34 cellular contexts compared by ENCODE assay signal in the genomic region with DNA sequence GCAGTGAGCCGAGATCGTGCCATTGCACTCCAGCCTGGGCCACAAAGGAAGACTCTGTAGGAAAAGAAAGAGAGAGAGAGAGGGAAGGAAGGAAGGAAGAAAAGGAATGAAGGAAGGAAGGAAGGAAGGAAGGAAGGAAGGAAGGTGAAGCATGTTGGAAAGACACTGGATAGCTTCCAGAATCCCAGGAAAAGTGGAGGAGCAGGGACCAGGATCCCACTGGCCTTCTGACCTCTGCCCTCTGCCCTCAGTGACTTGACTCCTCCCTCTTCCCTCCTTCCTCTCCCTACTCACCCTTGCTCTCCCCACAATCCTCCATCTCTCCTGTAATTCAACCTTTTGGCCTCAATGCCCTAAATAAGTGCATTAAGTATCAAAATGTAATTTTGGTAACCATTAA. TPM values are rescaled to one million over a fixed set of nuclear protein-coding genes. Genes with fewer than 3 reads are reported as not detected.
"Had no signal": no experiment of that assay in that cellular context is flagged by ENCODE, and none has a peak within 500 bp of the region (broad histone marks: within the 10 kb centered on the region; RNA-seq: fewer than 3 reads in every experiment).

No MANE protein-coding gene starts in this region.

- ATAC-seq: activated CD4-positive, alpha-beta T cell treated with anti-CD3 and anti-CD28 coated beads for 36 hours; activated CD4-positive, CD25-positive, alpha-beta regulatory T cell treated with anti-CD3 and anti-CD28 coated beads, Interleukin-2, amount 50 U/mL, for 24 hours; activated CD8-positive, alpha-beta T cell treated with anti-CD3 and anti-CD28 coated beads, Interleukin-2, amount 10 ng/mL, durations not matched to agents 7 days and 5 days; activated naive CD4-positive, alpha-beta T cell treated with anti-CD3 and anti-CD28 coated beads, Interleukin-2, amount 50 U/mL, for 72 hours; body of pancreas; PC-3; SK-N-SH treated with all-trans-retinoic acid at 6 μM for 48 hours; T-cell; WTC11 had no signal

- H3K36me3 ChIP-seq: adrenal gland, breast epithelium, MG63, Peyer's patch, SJSA1 had no signal

- H3K27me3 ChIP-seq: adrenal gland, body of pancreas, breast epithelium, MG63, Peyer's patch, SJSA1 had no signal

- H3K27me3 Mint-ChIP-seq: T-cell had no signal

- H3K27ac Mint-ChIP-seq: activated CD4-positive, alpha-beta T cell treated with anti-CD3 and anti-CD28 coated beads for 36 hours; activated CD4-positive, alpha-beta T cell treated with anti-CD3 and anti-CD28 coated beads, Interleukin-2, amount 10 ng/mL, durations not matched to agents 7 days and 5 days; activated CD8-positive, alpha-beta T cell treated with anti-CD3 and anti-CD28 coated beads, Interleukin-2, amount 10 ng/mL, durations not matched to agents 7 days and 5 days; activated T-cell treated with anti-CD3 and anti-CD28 coated beads, Interleukin-2, amount 50 U/mL, for 24 hours; activated T-helper 2 cell treated with anti-CD3 and anti-CD28 coated beads, Interferon-gamma antibody, Interleukin-2, Interleukin-4, amounts not matched to agents 10 μg/mL and 5 μg/mL and 100 μg/mL, durations not matched to agents 14 hours and 24 hours and 36 hours; T-cell; T-helper 2 cell treated with Interferon-gamma antibody and Interleukin-4, amounts not matched to agents 5 μg/mL and 100 μg/mL, for 36 hours; WTC11 had no signal

- H3K4me3 ChIP-seq: adrenal gland, body of pancreas, breast epithelium, MG63, Peyer's patch, SJSA1 had no signal

- DNase-seq: activated CD4-positive, alpha-beta T cell treated with anti-CD3 and anti-CD28 coated beads, Interleukin-2, amount 10 ng/mL, durations not matched to agents 7 days and 5 days; activated CD4-positive, alpha-beta T cell treated with anti-CD3 and anti-CD28 coated beads, Interleukin-2, amount 50 U/mL, for 48 hours; activated CD8-positive, alpha-beta T cell treated with anti-CD3 and anti-CD28 coated beads, Interleukin-2, amount 10 ng/mL, durations not matched to agents 7 days and 5 days; activated gamma-delta T cell; activated naive CD4-positive, alpha-beta T cell treated with Interleukin-2 at 50 U/mL for 16 hours; activated T-cell treated with anti-CD3 and anti-CD28 coated beads, Interleukin-2, amount 50 U/mL, for 24 hours; adrenal gland; cerebellar nuclear complex; MG63; NCI-H1048; NCI-H1105 treated with DMSO at 0.1 percent for 48 hours; NCI-H1436 treated with DMSO at 0.1 percent for 48 hours; NCI-H1694 treated with DMSO at 0.1 percent for 48 hours; NCI-H2029; NCI-H345; NCI-H524 treated with DMSO at 0.1 percent for 48 hours; PC-3; Peyer's patch; RPMI8226; SHP77 treated with DMSO at 0.1 percent for 48 hours had no signal

- H3K36me3 Mint-ChIP-seq: activated naive CD4-positive, alpha-beta T cell treated with anti-CD3 and anti-CD28 coated beads, Interleukin-2, amount 50 U/mL, for 72 hours; WTC11 had no signal

- H3K9me3 Mint-ChIP-seq: activated CD4-positive, alpha-beta T cell treated with anti-CD3 and anti-CD28 coated beads, Interleukin-2, amount 10 ng/mL, durations not matched to agents 7 days and 5 days; activated naive CD4-positive, alpha-beta T cell treated with anti-CD3 and anti-CD28 coated beads, Interleukin-2, amount 50 U/mL, for 72 hours; activated T-cell treated with anti-CD3 and anti-CD28 coated beads, Interleukin-2, amount 50 U/mL, for 24 hours; activated T-helper 2 cell treated with anti-CD3 and anti-CD28 coated beads, Interferon-gamma antibody, Interleukin-2, Interleukin-4, amounts not matched to agents 10 μg/mL and 5 μg/mL and 100 μg/mL, durations not matched to agents 14 hours and 24 hours and 36 hours; T-cell; T-helper 2 cell treated with Interferon-gamma antibody and Interleukin-4, amounts not matched to agents 5 μg/mL and 100 μg/mL, for 36 hours; WTC11 had no signal

- H3K4me1 ChIP-seq: adrenal gland, body of pancreas, breast epithelium, Peyer's patch, SJSA1 had no signal

- H3K27ac ChIP-seq: adrenal gland, body of pancreas, breast epithelium, Peyer's patch, SJSA1 had no signal

- H3K9me3 ChIP-seq: adrenal gland, body of pancreas, breast epithelium, MG63, Peyer's patch, SJSA1 had no signal

- H3K4me3 Mint-ChIP-seq: activated CD4-positive, alpha-beta T cell treated with anti-CD3 and anti-CD28 coated beads for 36 hours; activated CD4-positive, alpha-beta T cell treated with anti-CD3 and anti-CD28 coated beads, Interleukin-2, amount 10 ng/mL, durations not matched to agents 7 days and 5 days; activated CD8-positive, alpha-beta T cell treated with anti-CD3 and anti-CD28 coated beads, Interleukin-2, amount 10 ng/mL, durations not matched to agents 7 days and 5 days; activated T-cell treated with anti-CD3 and anti-CD28 coated beads, Interleukin-2, amount 50 U/mL, for 24 hours; T-cell; T-helper 2 cell treated with Interferon-gamma antibody and Interleukin-4, amounts not matched to agents 5 μg/mL and 100 μg/mL, for 36 hours; WTC11 had no signal

RNA-seq across cellular contexts. Expression of a gene that starts 4.1 kb away (rescaled TPM):
- total RNA-seq: activated CD4-positive, alpha-beta T cell treated with anti-CD3 and anti-CD28 coated beads for 36 hours; activated T-helper 2 cell treated with anti-CD3 and anti-CD28 coated beads, Interferon-gamma antibody, Interleukin-2, Interleukin-4, amounts not matched to agents 10 μg/mL and 5 μg/mL and 100 μg/mL, durations not matched to agents 14 hours and 24 hours and 36 hours; astrocyte; body of pancreas; cardiac septum; NCI-H460; PC-3; SJSA1; WTC11 had no signal
